ENCODE assay signal across 3 cellular contexts in the genomic region with DNA sequence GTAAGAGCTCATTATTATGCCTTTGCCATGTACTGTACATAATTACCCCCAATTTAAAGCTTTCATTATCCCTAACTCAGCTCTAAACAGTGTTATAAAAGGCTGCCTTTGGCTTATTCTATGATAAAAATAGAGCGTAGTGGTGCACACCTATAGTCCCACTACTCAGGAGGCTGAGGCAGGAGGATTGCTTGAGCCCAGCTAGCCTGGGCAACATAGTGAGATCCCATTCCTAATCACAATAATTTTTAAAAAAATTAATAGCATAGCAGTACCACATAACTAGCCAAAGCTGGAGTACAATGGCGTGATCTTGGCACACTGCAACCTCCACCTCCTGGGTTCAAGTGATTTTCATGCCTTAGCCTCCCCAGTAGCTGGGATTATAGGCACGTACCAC.
TF ChIP-seq lines count a peak whose summit lies in the region.

No MANE protein-coding gene starts in this region.

TF ChIP-seq in HepG2, 621 proteins besides CTCF, POLR2A, EP300 and RAD21:
- TF ChIP-seq ZNF121 (CRISPR knock-in tag; IDR thresholded peaks at IDR 0.05) (peak; percentile 74), KDM5B (CRISPR knock-in tag; IDR thresholded peaks at IDR 0.05; ENCODE audit: borderline replicate concordance) (no peak), NR2C2 (CRISPR knock-in tag; IDR thresholded peaks at IDR 0.05; ENCODE audit: borderline replicate concordance) (no peak), BORCS8-MEF2B (CRISPR knock-in tag; IDR thresholded peaks at IDR 0.05) (no peak), MATR3 (CRISPR knock-in tag; IDR thresholded peaks at IDR 0.05) (no peak)

TF ChIP-seq in WTC11, 78 proteins besides CTCF, POLR2A, EP300 and RAD21:
- peak; percentile 52; the same call in 1 of the 2 replicates for TF ChIP-seq ZNF121 (CRISPR knock-in tag; IDR thresholded peaks at IDR 0.05)
- TF ChIP-seq ZNF671 (CRISPR knock-in tag; IDR thresholded peaks at IDR 0.05), result no peak

TF ChIP-seq in K562, 482 proteins besides CTCF, POLR2A, EP300 and RAD21:
- TF ChIP-seq ZNF121 (CRISPR knock-in tag; conservative IDR thresholded peaks at IDR 0.05) (peak; percentile 35; the same call in 1 of the 2 replicates), SIX5 (IDR thresholded peaks at IDR 0.05; ENCODE audit: borderline replicate concordance in 1 of 2, insufficient read depth in 1 of 2, low read depth in 1 of 2, low read length in 2 of 2) (no peak)
